In genomic region chr14:24694680-24695079, GRCh38 we compare ENCODE assay signal across 32 cellular contexts.
DNase-seq lines count a peak whose midpoint lies in the region; ATAC-seq, FAIRE-seq and TF ChIP-seq lines count a peak whose summit lies in the region.
"Had no signal": no experiment of that assay in that cellular context is flagged by ENCODE, and none has a peak within 500 bp of the region (broad histone marks: within the 10 kb centered on the region; RNA-seq: fewer than 3 reads in every experiment).

No MANE protein-coding gene starts in this region.

- ATAC-seq in activated naive CD4-positive, alpha-beta T cell treated with anti-CD3 and anti-CD28 coated beads, Interleukin-2, amount 50 U/mL, for 72 hours, result peak; percentile 36 to 41
- peak; percentile 17 for ATAC-seq in GM12878
- ATAC-seq in stimulated activated naive CD8-positive, alpha-beta T cell treated with anti-CD3 and anti-CD28 coated beads, Interleukin-15, Interleukin-2, amounts not matched to agents 100 U/mL and 50 U/mL, for 24 hours, result peak; percentile 36
- no peak for ATAC-seq in HG03025 (IDR thresholded peaks at IDR 0.05; ENCODE audit: low FRiP score, unreplicated experiment)
- ATAC-seq: left colon had no signal

- no peaks in the 10 kb centered on the region for H3K79me2 ChIP-seq in GM12878 (ENCODE audit: control insufficient read depth, insufficient read depth, low read length)
- H3K79me2 ChIP-seq: parathyroid adenoma had no signal

- no peak for DNase-seq in activated naive CD4-positive, alpha-beta T cell treated with anti-CD3 and anti-CD28 coated beads, Interleukin-2, amount 50 U/mL, for 72 hours (ENCODE audit: low spot score in 2 of 2)
- DNase-seq in activated naive CD4-positive, alpha-beta T cell (lab: John Stamatoyannopoulos, UW), result no peak
- no peak for DNase-seq in GM12878 (ENCODE audit: low read depth, low spot score)
- peak; percentile 31 for DNase-seq in stimulated activated naive CD8-positive, alpha-beta T cell treated with anti-CD3 and anti-CD28 coated beads, Interleukin-15, Interleukin-2, amounts not matched to agents 100 U/mL and 50 U/mL, for 24 hours
- DNase-seq in EL, result no peak
- DNase-seq: activated CD4-positive, alpha-beta T cell treated with anti-CD3 and anti-CD28 coated beads, Interleukin-2, amount 50 U/mL, for 1 hour; activated naive CD8-positive, alpha-beta T cell treated with anti-CD3 and anti-CD28 coated beads, Interleukin-2, amount 10 ng/mL, durations not matched to agents 7 days and 5 days; DMS153; effector CD4-positive, alpha-beta T cell; Karpas-422; left colon; mesenchymal stem cell; NCI-H1048; NCI-H446; NCI-H748 treated with DMSO at 0.1 percent for 48 hours; RPMI8226; SJCRH30; stimulated activated CD4-positive, alpha-beta T cell treated with anti-CD3 and anti-CD28 coated beads, Interleukin-2, amount 100 ng/mL, for 24 hours; SW 1271; T-helper 9 cell; thyroid gland; WERI-Rb-1 had no signal

- H3K4me3 ChIP-seq in GM12878, result no peak overlapping the region
- H3K4me3 ChIP-seq: cardiac muscle cell, HAP-1, right atrium auricular region, SJCRH30, thyroid gland, vagina had no signal

- TF ChIP-seq EP300 in GM12878 (IDR thresholded peaks at IDR 0.05; ENCODE audit: borderline replicate concordance in 1 of 2, control insufficient read depth in 1 of 2, low read depth in 2 of 2, low read length in 2 of 2), result no peak

- WGBS in GM12878 (ENCODE audit: insufficient coverage, insufficient replicate concordance, low lambda C conversion rate, missing lambda C conversion rate), result 43% methylated on average over 3 of the region's 3 CpGs

- no peaks in the 10 kb centered on the region for H3K36me3 ChIP-seq in KOPT-K1 (ENCODE audit: insufficient read depth, low read length)
- no peaks in the 10 kb centered on the region for H3K36me3 ChIP-seq in GM12878 (ENCODE audit: control insufficient read depth in 2 of 2, insufficient read depth in 2 of 2, low read length in 1 of 2)
- H3K36me3 ChIP-seq: cardiac muscle cell, HAP-1, right atrium auricular region, SJCRH30, thyroid gland, vagina, WERI-Rb-1 had no signal

- no peak overlapping the region for H3K9ac ChIP-seq in GM12878 (ENCODE audit: control insufficient read depth, insufficient read depth, low read length)
- H3K9ac ChIP-seq: parathyroid adenoma had no signal

- in situ Hi-C loops in GM12878 (cut with MboI), result no loop called here

- no peak for TF ChIP-seq CTCF in GM12878 (IDR thresholded peaks at IDR 0.05 in 2 of 3, conservative IDR thresholded peaks at IDR 0.05 in 1 of 3; ENCODE audit: control insufficient read depth in 2 of 3, extremely low read depth in 1 of 3, insufficient read depth in 1 of 3, low read depth in 3 of 3, low read length in 3 of 3)

- H3K4me1 ChIP-seq in GM12878 (ENCODE audit: control insufficient read depth, insufficient read depth, low read length), result peaks cover 27% of the 10 kb centered on the region
- H3K4me1 ChIP-seq: HAP-1, parathyroid adenoma, right atrium auricular region, SJCRH30, thyroid gland, vagina had no signal

- H4K20me1 ChIP-seq in GM12878 (ENCODE audit: control insufficient read depth, insufficient read depth), result no peaks in the 10 kb centered on the region

- intact Hi-C loops in GM12878 (cut with micrococcal nuclease; ENCODE audit: unreplicated experiment), result no loop called here

- H3K27me3 ChIP-seq in GM12878 (replicated peaks in 1 of 2; ENCODE audit: control insufficient read depth in 2 of 2, insufficient read depth in 2 of 2, low read length in 1 of 2), result no peaks in the 10 kb centered on the region
- H3K27me3 ChIP-seq: cardiac muscle cell, right atrium auricular region, SJCRH30, thyroid gland, vagina had no signal

- no peak overlapping the region for H3K4me2 ChIP-seq in GM12878 (ENCODE audit: control insufficient read depth, insufficient read depth)

- POLR2A ChIA-PET in GM12878 (lab: Charles Lee), result interaction anchor here (0.9 to 1.1 kb wide), 2 partner anchors 11 to 16 kb away, joined by 3 to 5 read pairs; no protein-coding TSS in a partner anchor

- TF ChIP-seq POLR2A in GM12878 (IDR thresholded peaks at IDR 0.05; ENCODE audit: low read depth, low read length), result no peak

- H3K9me3 ChIP-seq in KOPT-K1 (ENCODE audit: insufficient read depth, low read length, poor library complexity, severe bottlenecking) (no peaks in the 10 kb centered on the region), GM12878 (replicated peaks; ENCODE audit: control insufficient read depth, insufficient read depth, low read length) (no peaks in the 10 kb centered on the region)
- H3K9me3 ChIP-seq: HAP-1, right atrium auricular region, SJCRH30, thyroid gland, vagina had no signal

- CTCF ChIA-PET in GM12878 (lab: Yijun Ruan, JAX), result interaction anchor here (1.2 to 3.4 kb wide), 2 partner anchors 11 to 16 kb away, joined by 12 to 40 read pairs; no protein-coding TSS in a partner anchor

- RAD21 ChIA-PET in GM12878 (lab: Charles Lee; ENCODE audit: unreplicated experiment), result interaction anchor here (3.4 kb wide), 1 partner anchor 14 kb away, joined by 73 read pairs; no protein-coding TSS in a partner anchor

- H3K9me3 Mint-ChIP-seq in activated naive CD4-positive, alpha-beta T cell treated with anti-CD3 and anti-CD28 coated beads, Interleukin-2, amount 50 U/mL, for 72 hours, result no peaks in the 10 kb centered on the region
- H3K9me3 Mint-ChIP-seq: activated naive CD8-positive, alpha-beta T cell treated with anti-CD3 and anti-CD28 coated beads, Interleukin-2, amount 10 ng/mL, durations not matched to agents 7 days and 5 days had no signal

- H3K27ac ChIP-seq in KOPT-K1 (ENCODE audit: low read depth, low read length, poor library complexity, severe bottlenecking), result peak overlapping the region; percentile 87
- H3K27ac ChIP-seq in GM12878 (ENCODE audit: control insufficient read depth, insufficient read depth), result peak overlapping the region; percentile 30
- H3K27ac ChIP-seq: cardiac muscle cell, epithelial cell of prostate, right atrium auricular region, SJCRH30, thyroid gland, vagina, WERI-Rb-1 had no signal

- H3K36me3 Mint-ChIP-seq in activated naive CD4-positive, alpha-beta T cell treated with anti-CD3 and anti-CD28 coated beads, Interleukin-2, amount 50 U/mL, for 72 hours, result no peaks in the 10 kb centered on the region
- H3K36me3 Mint-ChIP-seq: activated naive CD8-positive, alpha-beta T cell treated with anti-CD3 and anti-CD28 coated beads, Interleukin-2, amount 10 ng/mL, durations not matched to agents 7 days and 5 days had no signal

- H2AFZ ChIP-seq in GM12878 (ENCODE audit: control insufficient read depth, low read depth, low read length), result peak overlapping the region; percentile 61; the same call in 1 of the 2 replicates
- H2AFZ ChIP-seq: parathyroid adenoma had no signal

- no peak for TF ChIP-seq RAD21 in GM12878 (IDR thresholded peaks at IDR 0.05; ENCODE audit: insufficient read depth, low read depth, low read length)

- no peak for FAIRE-seq in GM12878 (lab: Jason Lieb, UNC)
- FAIRE-seq: astrocyte, colon had no signal

- no peak overlapping the region for H3K27ac Mint-ChIP-seq in activated naive CD4-positive, alpha-beta T cell treated with anti-CD3 and anti-CD28 coated beads, Interleukin-2, amount 50 U/mL, for 72 hours
- H3K27ac Mint-ChIP-seq: activated naive CD8-positive, alpha-beta T cell treated with anti-CD3 and anti-CD28 coated beads, Interleukin-2, amount 10 ng/mL, durations not matched to agents 7 days and 5 days had no signal

- no TSS peak for BruUV-seq in GM12878 (replicated peaks; lab: Mats Ljungman, UMichigan)

- SMC1A ChIA-PET in GM12878 (lab: Charles Lee; ENCODE audit: uncharacterized antibody, unreplicated experiment), result interaction anchor here (1.0 to 4.7 kb wide), 4 partner anchors 10 to 27 kb away, joined by 5 to 60 read pairs (median 5); no protein-coding TSS in a partner anchor

TF ChIP-seq in GM12878, 131 proteins besides CTCF, POLR2A, EP300 and RAD21:
- TF ChIP-seq SMAD1 (IDR thresholded peaks at IDR 0.05; ENCODE audit: low read depth, partially characterized antibody) (no peak), RUNX3 (IDR thresholded peaks at IDR 0.05; ENCODE audit: low read length) (peak; percentile 29), BHLHE40 (IDR thresholded peaks at IDR 0.05; ENCODE audit: borderline replicate concordance in 1 of 2, low read depth in 2 of 2, low read length in 1 of 2) (no peak)
TF ChIP-seq in GM12878: peak in this region for 1.
